ENCODE assay signal across 24 cellular contexts in genomic region chr10:6349846-6350245, GRCh38.
DNase-seq lines count a peak whose midpoint lies in the region; ATAC-seq and TF ChIP-seq lines count a peak whose summit lies in the region.
"Had no signal": no experiment of that assay in that cellular context is flagged by ENCODE, and none has a peak within 500 bp of the region (broad histone marks: within the 10 kb centered on the region; RNA-seq: fewer than 3 reads in every experiment).

No MANE protein-coding gene starts in this region.

- H3K27ac ChIP-seq in BLaER1 treated with 17β-estradiol and CSF1 and Interleukin-3, amounts not matched to agents 10 nM and 100 nM, result peak overlapping the region; percentile 95 to 99 (median 98)
- no peak overlapping the region for H3K27ac ChIP-seq in CD4-positive, alpha-beta T cell (ENCODE audit: low read depth, low read length)
- H3K27ac ChIP-seq: cardiac muscle cell, GM23248, hepatocyte, HL-60, neutrophil, upper lobe of right lung had no signal

- no peak overlapping the region for H3K4me3 ChIP-seq in BLaER1 treated with 17β-estradiol and CSF1 and Interleukin-3, amounts not matched to agents 10 nM and 100 nM
- H3K4me3 ChIP-seq: cardiac muscle cell, GM23248, hepatocyte, mucosa of descending colon, upper lobe of right lung had no signal

- peaks cover 50% of the 10 kb centered on the region for H3K4me1 Mint-ChIP-seq in CD4-positive, alpha-beta T cell (ENCODE audit: low read depth)
- peaks cover 36% of the 10 kb centered on the region for H3K4me1 Mint-ChIP-seq in T-helper 17 cell
- peaks cover 44% of the 10 kb centered on the region for H3K4me1 Mint-ChIP-seq in memory B cell

- peak overlapping the region in 8 of 11 experiments; percentile 86 to 91 (median 88); a peak in 15 of 22 replicates for H3K9ac ChIP-seq in BLaER1 treated with 17β-estradiol and CSF1 and Interleukin-3, amounts not matched to agents 10 nM and 100 nM
- H3K9ac ChIP-seq: GM23248 had no signal

- TF ChIP-seq CTCF in CD4-positive, alpha-beta T cell (IDR thresholded peaks at IDR 0.05), result no peak

- H3K27me3 ChIP-seq in BLaER1 treated with 17β-estradiol and CSF1 and Interleukin-3, amounts not matched to agents 10 nM and 100 nM, result no peaks in the 10 kb centered on the region
- no peaks in the 10 kb centered on the region for H3K27me3 ChIP-seq in CD4-positive, alpha-beta T cell (ENCODE audit: control insufficient read depth, insufficient read depth, low read length)
- H3K27me3 ChIP-seq: cardiac muscle cell, hepatocyte, neutrophil, upper lobe of right lung had no signal

- no peaks in the 10 kb centered on the region for H3K36me3 Mint-ChIP-seq in CD4-positive, alpha-beta T cell (ENCODE audit: low read depth)
- H3K36me3 Mint-ChIP-seq in T-helper 17 cell (ENCODE audit: low read depth) (no peaks in the 10 kb centered on the region), memory B cell (peaks cover 6% of the 10 kb centered on the region)

- peaks cover 45 to 68% (median 53%) of the 10 kb centered on the region in 10 experiments for H3K4me1 ChIP-seq in BLaER1 treated with 17β-estradiol and CSF1 and Interleukin-3, amounts not matched to agents 10 nM and 100 nM

- H3K27ac Mint-ChIP-seq in CD4-positive, alpha-beta T cell, result peak overlapping the region; percentile 78
- H3K27ac Mint-ChIP-seq in T-helper 17 cell (peak overlapping the region; percentile 98), memory B cell (peak overlapping the region; percentile 67)

- H3K36me3 ChIP-seq in BLaER1 treated with 17β-estradiol and CSF1 and Interleukin-3, amounts not matched to agents 10 nM and 100 nM, result peaks cover 0 to 1% (median 0%) of the 10 kb centered on the region in 11 experiments; a peak in 3 of 22 replicates
- H3K36me3 ChIP-seq: cardiac muscle cell, neutrophil, upper lobe of right lung had no signal

- POLR2A ChIA-PET in CD4-positive, alpha-beta T cell (lab: Charles Lee), result interaction anchor here (3.2 kb wide), 1 partner anchor 18 kb away, joined by 19 read pairs; no protein-coding TSS in a partner anchor

- no peaks in the 10 kb centered on the region for H4K20me1 ChIP-seq in BLaER1 treated with 17β-estradiol and CSF1 and Interleukin-3, amounts not matched to agents 10 nM and 100 nM

- no peaks in the 10 kb centered on the region for H3K9me3 Mint-ChIP-seq in CD4-positive, alpha-beta T cell
- peaks cover 4% of the 10 kb centered on the region for H3K9me3 Mint-ChIP-seq in memory B cell

- H3K27me3 Mint-ChIP-seq in CD4-positive, alpha-beta T cell, result no peaks in the 10 kb centered on the region
- no peaks in the 10 kb centered on the region for H3K27me3 Mint-ChIP-seq in T-helper 17 cell
- peaks cover 11% of the 10 kb centered on the region for H3K27me3 Mint-ChIP-seq in memory B cell

- H3K4me2 ChIP-seq in BLaER1 treated with 17β-estradiol and CSF1 and Interleukin-3, amounts not matched to agents 10 nM and 100 nM, result peak overlapping the region; percentile 75 to 97 (median 89)
- H3K4me2 ChIP-seq: hepatocyte had no signal

- ATAC-seq in CD4-positive, alpha-beta T cell (ENCODE audit: poor library complexity), result no peak
- ATAC-seq in T-helper 17 cell (no peak), memory B cell (ENCODE audit: low read depth) (no peak)
- ATAC-seq: left ventricle myocardium superior, mucosa of descending colon, upper lobe of right lung had no signal

- intact Hi-C loops in CD4-positive, alpha-beta T cell (cut with DNase I, micrococcal nuclease), result loop anchor here (2.0 to 10.0 kb wide), 3 partner anchors 55 to 145 kb away; partner anchors contain the start of gene PFKFB3 (in 1 of the 2)

- DNase-seq in CD4-positive, alpha-beta T cell, result no peak
- DNase-seq in T-helper 17 cell, result no peak
- DNase-seq in memory B cell (ENCODE audit: low spot score in 2 of 2), result no peak
- no peak for DNase-seq in stimulated activated CD4-positive, alpha-beta T cell treated with anti-CD3 and anti-CD28 coated beads, Interleukin-2, amount 100 ng/mL, for 24 hours
- no peak for DNase-seq in SHP77 (lab: John Stamatoyannopoulos, UW)
- DNase-seq in HUDEP-2 (lab: John Stamatoyannopoulos, UW; ENCODE audit: unreplicated experiment in 76 of 76), result no peak
- DNase-seq: activated CD4-positive, alpha-beta T cell treated with anti-CD3 and anti-CD28 coated beads, Interleukin-2, amount 50 U/mL, for 48 hours; activated T-cell treated with anti-CD3 and anti-CD28 coated beads, Interleukin-2, amount 50 U/mL, for 48 hours; AML-193; dermis blood vessel endothelial cell; DMS 273 treated with DMSO at 0.1 percent for 48 hours; GM23248; left ventricle myocardium superior; mucosa of descending colon; NCI-H1417 treated with DMSO at 0.1 percent for 48 hours; NCI-H524; small intestine; stimulated activated CD4-positive, alpha-beta T cell treated with anti-CD3 and anti-CD28 coated beads, Interleukin-4, amount 100 ng/mL, for 24 hours; upper lobe of right lung had no signal

- no peak overlapping the region for H3K4me3 Mint-ChIP-seq in CD4-positive, alpha-beta T cell
- H3K4me3 Mint-ChIP-seq in T-helper 17 cell, result peak overlapping the region; percentile 25
- no peak overlapping the region for H3K4me3 Mint-ChIP-seq in memory B cell

- peaks cover 5 to 17% (median 10%) of the 10 kb centered on the region in 11 experiments; a peak in 19 of 22 replicates for H3K9me3 ChIP-seq in BLaER1 treated with 17β-estradiol and CSF1 and Interleukin-3, amounts not matched to agents 10 nM and 100 nM (replicated peaks in 1 of 11)
- H3K9me3 ChIP-seq in CD4-positive, alpha-beta T cell (ENCODE audit: control insufficient read depth, low read length), result no peaks in the 10 kb centered on the region
- H3K9me3 ChIP-seq in T-helper 17 cell (ENCODE audit: control insufficient read depth, low read length, poor library complexity, severe bottlenecking), result no peaks in the 10 kb centered on the region
- H3K9me3 ChIP-seq: mucosa of descending colon, neutrophil, upper lobe of right lung had no signal

- CTCF ChIA-PET in CD4-positive, alpha-beta T cell (lab: Charles Lee), result interaction anchor here (7.7 kb wide), 1 partner anchor 52 kb away, joined by 36 read pairs; no protein-coding TSS in a partner anchor
